ENCODE assay signal across 1 cellular context in genomic region chr19:40571005-40571318, GRCh38.
TF ChIP-seq lines count a peak whose summit lies in the region.

No MANE protein-coding gene starts in this region.

TF ChIP-seq in HCT116, 20 proteins besides CTCF, POLR2A, EP300 and RAD21 (continued from another document):
- TF ChIP-seq REST (IDR thresholded peaks at IDR 0.05; ENCODE audit: low read depth) (no peak), ZFX (IDR thresholded peaks at IDR 0.05) (no peak), FOSL1 (IDR thresholded peaks at IDR 0.05; ENCODE audit: low read depth) (no peak), EZH2 (IDR thresholded peaks at IDR 0.05) (no peak)
TF ChIP-seq in HCT116: peak in this region for 0.
